ENCODE assay signal across 1 cellular context in the genomic region with DNA sequence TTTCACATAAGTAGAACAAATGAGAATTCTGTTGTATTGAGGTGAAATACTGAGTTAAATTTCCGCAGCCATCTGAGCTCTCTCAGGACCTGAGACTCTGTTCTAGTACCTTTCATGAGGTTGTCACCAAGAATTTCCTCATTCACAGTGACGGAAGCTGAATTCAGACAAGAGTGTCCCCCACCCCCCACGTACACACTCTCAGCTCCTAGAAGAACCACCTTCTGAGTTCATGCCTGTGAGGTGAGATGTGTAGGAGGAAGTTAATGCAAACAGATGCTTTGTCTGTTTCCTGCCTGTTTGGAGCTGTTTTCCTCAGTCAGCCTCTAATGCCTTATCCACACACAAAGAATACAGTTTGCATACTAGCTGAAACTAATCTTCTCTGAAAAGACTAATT.
TF ChIP-seq lines count a peak whose summit lies in the region.

No MANE protein-coding gene starts in this region.

TF ChIP-seq in HepG2, 621 proteins besides CTCF, POLR2A, EP300 and RAD21 (continued from another document):
- TF ChIP-seq DMAP1 (CRISPR knock-in tag; IDR thresholded peaks at IDR 0.05) (no peak), MEF2D (CRISPR knock-in tag; IDR thresholded peaks at IDR 0.05) (no peak), MXD4 (CRISPR knock-in tag; IDR thresholded peaks at IDR 0.05) (no peak)
- TF ChIP-seq, protein P1, sequence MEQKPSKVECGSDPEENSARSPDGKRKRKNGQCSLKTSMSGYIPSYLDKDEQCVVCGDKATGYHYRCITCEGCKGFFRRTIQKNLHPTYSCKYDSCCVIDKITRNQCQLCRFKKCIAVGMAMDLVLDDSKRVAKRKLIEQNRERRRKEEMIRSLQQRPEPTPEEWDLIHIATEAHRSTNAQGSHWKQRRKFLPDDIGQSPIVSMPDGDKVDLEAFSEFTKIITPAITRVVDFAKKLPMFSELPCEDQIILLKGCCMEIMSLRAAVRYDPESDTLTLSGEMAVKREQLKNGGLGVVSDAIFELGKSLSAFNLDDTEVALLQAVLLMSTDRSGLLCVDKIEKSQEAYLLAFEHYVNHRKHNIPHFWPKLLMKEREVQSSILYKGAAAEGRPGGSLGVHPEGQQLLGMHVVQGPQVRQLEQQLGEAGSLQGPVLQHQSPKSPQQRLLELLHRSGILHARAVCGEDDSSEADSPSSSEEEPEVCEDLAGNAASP (CRISPR knock-in tag; IDR thresholded peaks at IDR 0.05; ENCODE audit: borderline replicate concordance), result no peak
